Comparison of ENCODE assay signal across 10 cellular contexts in genomic region chr6:15481892-15482291, GRCh38.
DNase-seq lines count a peak whose midpoint lies in the region; ATAC-seq and TF ChIP-seq lines count a peak whose summit lies in the region.
"Had no signal": no experiment of that assay in that cellular context is flagged by ENCODE, and none has a peak within 500 bp of the region (broad histone marks: within the 10 kb centered on the region; RNA-seq: fewer than 3 reads in every experiment).

No MANE protein-coding gene starts in this region.

- POLR2A ChIA-PET in activated CD4-positive, alpha-beta T cell treated with anti-CD3 and anti-CD28 coated beads, Interleukin-2, amount 10 ng/mL, durations not matched to agents 7 days and 5 days (lab: Charles Lee): no interaction called here

- peaks cover 13% of the 10 kb centered on the region for H3K36me3 Mint-ChIP-seq in activated CD4-positive, alpha-beta T cell treated with anti-CD3 and anti-CD28 coated beads, Interleukin-2, amount 10 ng/mL, durations not matched to agents 7 days and 5 days (ENCODE audit: low read depth)
- H3K36me3 Mint-ChIP-seq in activated naive CD8-positive, alpha-beta T cell treated with anti-CD3 and anti-CD28 coated beads for 36 hours: peaks cover 17% of the 10 kb centered on the region

- ATAC-seq in psoas muscle (peak; percentile 80 to 90 (median 87)), HG03520 (IDR thresholded peaks at IDR 0.05; ENCODE audit: unreplicated experiment) (no peak)
- ATAC-seq: gastroesophageal sphincter had no signal

- H3K4me3 ChIP-seq in psoas muscle (peak overlapping the region; percentile 58), HAP-1 (no peak overlapping the region)
- H3K4me3 ChIP-seq: colonic mucosa, gastroesophageal sphincter had no signal

- peak; percentile 26 to 33 for DNase-seq in activated CD4-positive, alpha-beta T cell treated with anti-CD3 and anti-CD28 coated beads for 4 hours
- DNase-seq in activated CD4-positive, alpha-beta T cell treated with anti-CD3 and anti-CD28 coated beads, Interleukin-2, amount 10 ng/mL, durations not matched to agents 7 days and 5 days: no peak
- DNase-seq in NCI-H1105 (lab: John Stamatoyannopoulos, UW) (peak; percentile 40), psoas muscle (no peak), HAP-1 (ENCODE audit: low spot score in 2 of 2) (no peak), anterior cingulate cortex (lab: John Stamatoyannopoulos, UW) (no peak)
- peak; percentile 32 for DNase-seq in activated naive CD8-positive, alpha-beta T cell treated with anti-CD3 and anti-CD28 coated beads for 36 hours
- DNase-seq: colonic mucosa had no signal

- intact Hi-C loops in psoas muscle (cut with DNase I): no loop called here

- no peaks in the 10 kb centered on the region for H3K27me3 Mint-ChIP-seq in activated CD4-positive, alpha-beta T cell treated with anti-CD3 and anti-CD28 coated beads, Interleukin-2, amount 10 ng/mL, durations not matched to agents 7 days and 5 days
- H3K27me3 Mint-ChIP-seq in activated naive CD8-positive, alpha-beta T cell treated with anti-CD3 and anti-CD28 coated beads for 36 hours: no peaks in the 10 kb centered on the region

- H3K4me1 Mint-ChIP-seq in activated CD4-positive, alpha-beta T cell treated with anti-CD3 and anti-CD28 coated beads, Interleukin-2, amount 10 ng/mL, durations not matched to agents 7 days and 5 days: peaks cover 38% of the 10 kb centered on the region
- H3K4me1 Mint-ChIP-seq in activated naive CD8-positive, alpha-beta T cell treated with anti-CD3 and anti-CD28 coated beads for 36 hours: peaks cover 34% of the 10 kb centered on the region

- no peaks in the 10 kb centered on the region for H3K9me3 Mint-ChIP-seq in activated CD4-positive, alpha-beta T cell treated with anti-CD3 and anti-CD28 coated beads, Interleukin-2, amount 10 ng/mL, durations not matched to agents 7 days and 5 days
- H3K9me3 Mint-ChIP-seq in activated naive CD8-positive, alpha-beta T cell treated with anti-CD3 and anti-CD28 coated beads for 36 hours: no peaks in the 10 kb centered on the region

- in situ Hi-C loops in HAP-1 (cut with MboI; ENCODE audit: low sequenced_read_pairs): loop anchor here (25.0 kb wide), 1 partner anchor 1270 kb away; no protein-coding TSS in a partner anchor

- H3K9me3 ChIP-seq in psoas muscle (no peaks in the 10 kb centered on the region), HAP-1 (no peaks in the 10 kb centered on the region)
- H3K9me3 ChIP-seq: colonic mucosa, gastroesophageal sphincter had no signal

- no peaks in the 10 kb centered on the region for H3K36me3 ChIP-seq in psoas muscle (ENCODE audit: insufficient read depth in 1 of 2, low read depth in 1 of 2)
- H3K36me3 ChIP-seq in HAP-1 (replicated peaks): no peaks in the 10 kb centered on the region
- H3K36me3 ChIP-seq: colonic mucosa, gastroesophageal sphincter had no signal

- no peak overlapping the region for H3K27ac Mint-ChIP-seq in activated CD4-positive, alpha-beta T cell treated with anti-CD3 and anti-CD28 coated beads, Interleukin-2, amount 10 ng/mL, durations not matched to agents 7 days and 5 days
- peak overlapping the region; percentile 80 for H3K27ac Mint-ChIP-seq in activated naive CD8-positive, alpha-beta T cell treated with anti-CD3 and anti-CD28 coated beads for 36 hours

- CTCF ChIA-PET in activated CD4-positive, alpha-beta T cell treated with anti-CD3 and anti-CD28 coated beads, Interleukin-2, amount 10 ng/mL, durations not matched to agents 7 days and 5 days (lab: Charles Lee): interaction anchor here (2.3 kb wide), 1 partner anchor 12 kb away, joined by 6 read pairs; no protein-coding TSS in a partner anchor

- H3K27ac ChIP-seq in psoas muscle: peak overlapping the region; percentile 81
- H3K27ac ChIP-seq: colonic mucosa, gastroesophageal sphincter had no signal

- H3K4me1 ChIP-seq in psoas muscle (peaks cover 52% of the 10 kb centered on the region), HAP-1 (no peaks in the 10 kb centered on the region)
- H3K4me1 ChIP-seq: colonic mucosa had no signal

- H3K4me3 Mint-ChIP-seq in activated CD4-positive, alpha-beta T cell treated with anti-CD3 and anti-CD28 coated beads, Interleukin-2, amount 10 ng/mL, durations not matched to agents 7 days and 5 days: no peak overlapping the region
- no peak overlapping the region for H3K4me3 Mint-ChIP-seq in activated naive CD8-positive, alpha-beta T cell treated with anti-CD3 and anti-CD28 coated beads for 36 hours

- H3K27me3 ChIP-seq in psoas muscle (ENCODE audit: insufficient read depth in 3 of 3, low read length in 2 of 3) (no peaks in the 10 kb centered on the region), HAP-1 (ENCODE audit: low read depth) (no peaks in the 10 kb centered on the region)
- H3K27me3 ChIP-seq: colonic mucosa, gastroesophageal sphincter had no signal

- TF ChIP-seq CTCF in psoas muscle (IDR thresholded peaks at IDR 0.05): no peak

- 31 to 49% (median 35%) methylated on average over 5 of the region's 5 CpGs for whole genome bisulfite sequencing in psoas muscle, 3 donors

Comparison
In these comparisons a context has a peak if more than half of its experiments do, and no peak if none do; other contexts are left out.
1. DNase-seq: peak in activated CD4-positive, alpha-beta T cell treated with anti-CD3 and anti-CD28 coated beads for 4 hours (2 of 2), NCI-H1105 (single experiment) and activated naive CD8-positive, alpha-beta T cell treated with anti-CD3 and anti-CD28 coated beads for 36 hours (single experiment); none in activated CD4-positive, alpha-beta T cell treated with anti-CD3 and anti-CD28 coated beads, Interleukin-2, amount 10 ng/mL, durations not matched to agents 7 days and 5 days (single experiment), psoas muscle (0 of 2), HAP-1 (0 of 2) and anterior cingulate cortex (0 of 58).